Comparison of ENCODE assay signal across 7 cellular contexts in genomic region chr3:98521897-98522537, GRCh38. TPM values are rescaled to one million over a fixed set of nuclear protein-coding genes. Genes with fewer than 3 reads are reported as not detected.
DNase-seq lines count a peak whose midpoint lies in the region; ATAC-seq and TF ChIP-seq lines count a peak whose summit lies in the region.

No MANE protein-coding gene starts in this region.

- ATAC-seq in GM18508 (IDR thresholded peaks at IDR 0.05; ENCODE audit: insufficient read depth, unreplicated experiment) (peak; percentile 29), HG02642 (IDR thresholded peaks at IDR 0.05; ENCODE audit: poor library complexity, unreplicated experiment) (peak; percentile 50)
- peak; percentile 65 for ATAC-seq in activated CD4-positive, alpha-beta T cell treated with anti-CD3 and anti-CD28 coated beads for 36 hours

- no peak for TF ChIP-seq CTCF in liver (IDR thresholded peaks at IDR 0.05; ENCODE audit: low read depth, low read length, missing input control)

- TF ChIP-seq RAD21 in liver (IDR thresholded peaks at IDR 0.05): no peak

- peak overlapping the region; percentile 85 to 87 for H3K9ac ChIP-seq in liver (ENCODE audit: low read depth in 1 of 2, low read length in 2 of 2)

- POLR2A ChIA-PET in activated CD4-positive, alpha-beta T cell treated with anti-CD3 and anti-CD28 coated beads for 36 hours (lab: Charles Lee): interaction anchor here (0.6 to 1.6 kb wide), 7 partner anchors 8 to 43 kb away, joined by 3 to 16 read pairs (median 4); no protein-coding TSS in a partner anchor

- peaks cover 0 to 11% (median 4%) of the 10 kb centered on the region in 4 donors for H3K36me3 ChIP-seq in liver (ENCODE audit: control insufficient read depth in 4 of 4, insufficient read depth in 3 of 4, low read depth in 1 of 4, low read length in 3 of 4)

- no peaks in the 10 kb centered on the region for H3K27me3 Mint-ChIP-seq in activated CD4-positive, alpha-beta T cell treated with anti-CD3 and anti-CD28 coated beads for 36 hours
- H3K27me3 Mint-ChIP-seq in dendritic cell treated with granulocyte-macrophage colony-stimulating factor and Interleukin-4, amounts not matched to agents 40 ng/mL and 50 ng/mL, for 4 days: no peaks in the 10 kb centered on the region

- CTCF ChIA-PET in activated CD4-positive, alpha-beta T cell treated with anti-CD3 and anti-CD28 coated beads for 36 hours (lab: Charles Lee): interaction anchor here (0.8 to 3.2 kb wide), 6 partner anchors 15 to 76 kb away, joined by 3 to 11 read pairs (median 6); partner anchors contain the start of gene CPOX

- no peaks in the 10 kb centered on the region for H3K9me3 Mint-ChIP-seq in activated CD4-positive, alpha-beta T cell treated with anti-CD3 and anti-CD28 coated beads for 36 hours (ENCODE audit: low read depth)
- no peaks in the 10 kb centered on the region for H3K9me3 Mint-ChIP-seq in dendritic cell treated with granulocyte-macrophage colony-stimulating factor and Interleukin-4, amounts not matched to agents 40 ng/mL and 50 ng/mL, for 4 days

- H3K4me3 ChIP-seq in liver (ENCODE audit: low read depth in 1 of 3, low read length in 3 of 3): peak overlapping the region; percentile 83 to 88 (median 87)

- no peaks in the 10 kb centered on the region for H3K9me3 ChIP-seq in liver (ENCODE audit: control insufficient read depth in 4 of 4, low read length in 3 of 4)

- intact Hi-C loops in activated CD4-positive, alpha-beta T cell treated with anti-CD3 and anti-CD28 coated beads for 36 hours (cut with DNase I, micrococcal nuclease): loop anchor here (1.0 to 10.0 kb wide), 10 partner anchors 34 to 1295 kb away; partner anchors contain the start of genes CMSS1 (in 2 of the 2), CPOX (in 2 of the 2), ARL6 (in 1 of the 2) and CRYBG3 (in 1 of the 2)
- intact Hi-C loops in dendritic cell treated with granulocyte-macrophage colony-stimulating factor and Interleukin-4, amounts not matched to agents 40 ng/mL and 50 ng/mL, for 4 days (cut with micrococcal nuclease): loop anchor here (1.0 to 10.0 kb wide), 7 partner anchors 40 to 757 kb away; partner anchors contain the start of genes ARL6, CPOX, CRYBG3 and DCBLD2

- peaks cover 65% of the 10 kb centered on the region for H3K4me1 Mint-ChIP-seq in activated CD4-positive, alpha-beta T cell treated with anti-CD3 and anti-CD28 coated beads for 36 hours
- peaks cover 35% of the 10 kb centered on the region for H3K4me1 Mint-ChIP-seq in dendritic cell treated with granulocyte-macrophage colony-stimulating factor and Interleukin-4, amounts not matched to agents 40 ng/mL and 50 ng/mL, for 4 days (ENCODE audit: low read depth)

- peak overlapping the region; percentile 89 to 97 for H3K27ac ChIP-seq in liver (ENCODE audit: low read depth in 1 of 2, low read length in 2 of 2)

- peak; percentile 53 for DNase-seq in NCI-H146 (lab: John Stamatoyannopoulos, UW)
- DNase-seq in activated CD4-positive, alpha-beta T cell treated with anti-CD3 and anti-CD28 coated beads for 36 hours: peak; percentile 78
- DNase-seq in stimulated activated CD4-positive, alpha-beta T cell treated with anti-CD3 and anti-CD28 coated beads, TNF-alpha, amount 100 ng/mL, for 1 hour (ENCODE audit: low read depth in 3 of 3, low spot score in 1 of 3): peak; percentile 11 to 27 (median 12)

- under 1% methylated on average over 16 of the region's 16 CpGs for WGBS in liver

- H3K4me3 Mint-ChIP-seq in activated CD4-positive, alpha-beta T cell treated with anti-CD3 and anti-CD28 coated beads for 36 hours: peak overlapping the region; percentile 95
- H3K4me3 Mint-ChIP-seq in dendritic cell treated with granulocyte-macrophage colony-stimulating factor and Interleukin-4, amounts not matched to agents 40 ng/mL and 50 ng/mL, for 4 days: peak overlapping the region; percentile 85

- peaks cover 47% of the 10 kb centered on the region for H3K36me3 Mint-ChIP-seq in activated CD4-positive, alpha-beta T cell treated with anti-CD3 and anti-CD28 coated beads for 36 hours (ENCODE audit: low read depth)
- peaks cover 53% of the 10 kb centered on the region for H3K36me3 Mint-ChIP-seq in dendritic cell treated with granulocyte-macrophage colony-stimulating factor and Interleukin-4, amounts not matched to agents 40 ng/mL and 50 ng/mL, for 4 days (ENCODE audit: low read depth)

- H3K4me1 ChIP-seq in liver (ENCODE audit: control insufficient read depth in 4 of 4, insufficient read depth in 4 of 4, low read length in 3 of 4): peaks cover 6 to 16% (median 8%) of the 10 kb centered on the region in 4 donors

- H3K27ac Mint-ChIP-seq in activated CD4-positive, alpha-beta T cell treated with anti-CD3 and anti-CD28 coated beads for 36 hours: peak overlapping the region; percentile 95
- peak overlapping the region; percentile 98 for H3K27ac Mint-ChIP-seq in dendritic cell treated with granulocyte-macrophage colony-stimulating factor and Interleukin-4, amounts not matched to agents 40 ng/mL and 50 ng/mL, for 4 days

- no peaks in the 10 kb centered on the region for H3K27me3 ChIP-seq in liver (ENCODE audit: control insufficient read depth in 4 of 4, insufficient read depth in 4 of 4, low read length in 3 of 4)

TF ChIP-seq in liver, 16 proteins besides CTCF, POLR2A, EP300 and RAD21:
- TF ChIP-seq, protein P1, sequence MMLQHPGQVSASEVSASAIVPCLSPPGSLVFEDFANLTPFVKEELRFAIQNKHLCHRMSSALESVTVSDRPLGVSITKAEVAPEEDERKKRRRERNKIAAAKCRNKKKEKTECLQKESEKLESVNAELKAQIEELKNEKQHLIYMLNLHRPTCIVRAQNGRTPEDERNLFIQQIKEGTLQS (IDR thresholded peaks at IDR 0.05): no peak
- TF ChIP-seq, protein P2, sequence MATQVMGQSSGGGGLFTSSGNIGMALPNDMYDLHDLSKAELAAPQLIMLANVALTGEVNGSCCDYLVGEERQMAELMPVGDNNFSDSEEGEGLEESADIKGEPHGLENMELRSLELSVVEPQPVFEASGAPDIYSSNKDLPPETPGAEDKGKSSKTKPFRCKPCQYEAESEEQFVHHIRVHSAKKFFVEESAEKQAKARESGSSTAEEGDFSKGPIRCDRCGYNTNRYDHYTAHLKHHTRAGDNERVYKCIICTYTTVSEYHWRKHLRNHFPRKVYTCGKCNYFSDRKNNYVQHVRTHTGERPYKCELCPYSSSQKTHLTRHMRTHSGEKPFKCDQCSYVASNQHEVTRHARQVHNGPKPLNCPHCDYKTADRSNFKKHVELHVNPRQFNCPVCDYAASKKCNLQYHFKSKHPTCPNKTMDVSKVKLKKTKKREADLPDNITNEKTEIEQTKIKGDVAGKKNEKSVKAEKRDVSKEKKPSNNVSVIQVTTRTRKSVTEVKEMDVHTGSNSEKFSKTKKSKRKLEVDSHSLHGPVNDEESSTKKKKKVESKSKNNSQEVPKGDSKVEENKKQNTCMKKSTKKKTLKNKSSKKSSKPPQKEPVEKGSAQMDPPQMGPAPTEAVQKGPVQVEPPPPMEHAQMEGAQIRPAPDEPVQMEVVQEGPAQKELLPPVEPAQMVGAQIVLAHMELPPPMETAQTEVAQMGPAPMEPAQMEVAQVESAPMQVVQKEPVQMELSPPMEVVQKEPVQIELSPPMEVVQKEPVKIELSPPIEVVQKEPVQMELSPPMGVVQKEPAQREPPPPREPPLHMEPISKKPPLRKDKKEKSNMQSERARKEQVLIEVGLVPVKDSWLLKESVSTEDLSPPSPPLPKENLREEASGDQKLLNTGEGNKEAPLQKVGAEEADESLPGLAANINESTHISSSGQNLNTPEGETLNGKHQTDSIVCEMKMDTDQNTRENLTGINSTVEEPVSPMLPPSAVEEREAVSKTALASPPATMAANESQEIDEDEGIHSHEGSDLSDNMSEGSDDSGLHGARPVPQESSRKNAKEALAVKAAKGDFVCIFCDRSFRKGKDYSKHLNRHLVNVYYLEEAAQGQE (IDR thresholded peaks at IDR 0.05): peak; percentile 93
- TF ChIP-seq FOXA2 (IDR thresholded peaks at IDR 0.05): no peak
- no peak for TF ChIP-seq NR2F2 (IDR thresholded peaks at IDR 0.05)
- TF ChIP-seq, protein P3, sequence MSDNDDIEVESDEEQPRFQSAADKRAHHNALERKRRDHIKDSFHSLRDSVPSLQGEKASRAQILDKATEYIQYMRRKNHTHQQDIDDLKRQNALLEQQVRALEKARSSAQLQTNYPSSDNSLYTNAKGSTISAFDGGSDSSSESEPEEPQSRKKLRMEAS (IDR thresholded peaks at IDR 0.05): no peak
- no peak for TF ChIP-seq EGR1 (IDR thresholded peaks at IDR 0.05; ENCODE audit: low read depth in 2 of 2)
- no peak for TF ChIP-seq ZBTB33 (IDR thresholded peaks at IDR 0.05)
- peak; percentile 88 for TF ChIP-seq YY1 (IDR thresholded peaks at IDR 0.05)
- no peak for TF ChIP-seq TAF1 (conservative IDR thresholded peaks at IDR 0.05)

RNA-seq across cellular contexts. Expression of gene CLDND1, which starts 0.7 kb away (rescaled TPM):
- total RNA-seq in activated CD4-positive, alpha-beta T cell treated with anti-CD3 and anti-CD28 coated beads for 36 hours: 100 to 1,000 TPM; 153 to 171 TPM
- total RNA-seq in liver: 10 to 100 TPM; 42.6 to 55.5 TPM
- 10 to 100 TPM; 21.8 to 31.5 TPM for polyA plus RNA-seq in liver

RNA-seq across cellular contexts. Expression of gene GPR15, which starts 9.8 kb away (rescaled TPM):
- 1 to 10 TPM; 1.1 to 1.3 TPM for total RNA-seq in activated CD4-positive, alpha-beta T cell treated with anti-CD3 and anti-CD28 coated beads for 36 hours
- total RNA-seq in liver: under 1 TPM in 1 of 2 donors, not detected in 1; 0.08 TPM
- polyA plus RNA-seq in liver: under 1 TPM in 1 of 2 donors, not detected in 1; 0.10 TPM

RNA-seq across cellular contexts. Expression of gene OR5K2, which starts 24.5 kb away (rescaled TPM):
- total RNA-seq in activated CD4-positive, alpha-beta T cell treated with anti-CD3 and anti-CD28 coated beads for 36 hours: not detected
- not detected for total RNA-seq in liver
- not detected for polyA plus RNA-seq in liver

RNA-seq across cellular contexts. Expression of gene OR5K1, which starts 59.0 kb away (rescaled TPM):
- not detected for total RNA-seq in activated CD4-positive, alpha-beta T cell treated with anti-CD3 and anti-CD28 coated beads for 36 hours
- total RNA-seq in liver: not detected
- not detected for polyA plus RNA-seq in liver

Comparison
In these comparisons a context has a peak if more than half of its experiments do, and no peak if none do; other contexts are left out.
1. Peak in every context shown above with its lines: DNase-seq, ATAC-seq, H3K4me3 ChIP-seq and H3K27ac ChIP-seq.
2. DNase-seq: peak in every context shown above with its lines; median percentile 78 in activated CD4-positive, alpha-beta T cell treated with anti-CD3 and anti-CD28 coated beads for 36 hours; 53 in NCI-H146; 12 in stimulated activated CD4-positive, alpha-beta T cell treated with anti-CD3 and anti-CD28 coated beads, TNF-alpha, amount 100 ng/mL, for 1 hour.